21 cellular contexts compared by ENCODE assay signal in genomic region chr2:178836807-178837206, GRCh38.
"Had no signal": no experiment of that assay in that cellular context is flagged by ENCODE, and none has a peak within 500 bp of the region (broad histone marks: within the 10 kb centered on the region; RNA-seq: fewer than 3 reads in every experiment).

No MANE protein-coding gene starts in this region.

- H3K4me3 Mint-ChIP-seq: activated T-cell treated with anti-CD3 and anti-CD28 coated beads, Interleukin-2, amount 50 U/mL, for 72 hours; naive thymus-derived CD8-positive, alpha-beta T cell had no signal

- H3K4me3 ChIP-seq: ascending aorta, coronary artery, right atrium auricular region, skin epidermis, tibial nerve, vagina had no signal

- ATAC-seq: activated CD4-positive, CD25-positive, alpha-beta regulatory T cell treated with anti-CD3 and anti-CD28 coated beads, Interleukin-2, amount 50 U/mL, for 24 hours; activated T-cell treated with anti-CD3 and anti-CD28 coated beads, Interleukin-2, amount 50 U/mL, for 72 hours; naive thymus-derived CD8-positive, alpha-beta T cell; stimulated activated naive CD8-positive, alpha-beta T cell treated with anti-CD3 and anti-CD28 coated beads, Interleukin-15, Interleukin-2, amounts not matched to agents 100 U/mL and 50 U/mL, for 24 hours had no signal

- H3K9me3 Mint-ChIP-seq: activated T-cell treated with anti-CD3 and anti-CD28 coated beads, Interleukin-2, amount 50 U/mL, for 72 hours; naive thymus-derived CD8-positive, alpha-beta T cell had no signal

- H3K9me3 ChIP-seq: ascending aorta, right atrium auricular region, tibial nerve, vagina had no signal

- H3K4me1 Mint-ChIP-seq: naive thymus-derived CD8-positive, alpha-beta T cell had no signal

- H3K27me3 Mint-ChIP-seq: naive thymus-derived CD8-positive, alpha-beta T cell had no signal

- H3K27ac ChIP-seq: ascending aorta, coronary artery, skin epidermis, tibial nerve, vagina had no signal

- H3K27ac Mint-ChIP-seq: activated T-cell treated with anti-CD3 and anti-CD28 coated beads, Interleukin-2, amount 50 U/mL, for 72 hours had no signal

- H3K36me3 ChIP-seq: ascending aorta, right atrium auricular region, tibial nerve, vagina had no signal

- H3K4me1 ChIP-seq: ascending aorta, tibial nerve, vagina had no signal

- DNase-seq: activated effector memory CD4-positive, alpha-beta T cell treated with anti-CD3 and anti-CD28 coated beads, Interleukin-2, amount 50 U/mL, for 16 hours; activated naive CD4-positive, alpha-beta T cell treated with anti-CD3 and anti-CD28 coated beads, Interleukin-2, amount 50 U/mL, for 16 hours; activated T-cell treated with anti-CD3 and anti-CD28 coated beads, Interleukin-2, amount 50 U/mL, for 72 hours; erythroblast; foreskin melanocyte; glutamatergic neuron; hippocampal formation; kidney; naive thymus-derived CD8-positive, alpha-beta T cell; occipital lobe; stimulated activated naive CD8-positive, alpha-beta T cell treated with anti-CD3 and anti-CD28 coated beads, Interleukin-15, Interleukin-2, amounts not matched to agents 100 U/mL and 50 U/mL, for 24 hours; substantia nigra; T-helper 1 cell; T-helper 9 cell had no signal

- H3K27me3 ChIP-seq: ascending aorta, right atrium auricular region, tibial nerve, vagina had no signal
